In genomic region chr2:37394263-37394662, GRCh38 we compare ENCODE assay signal across 28 cellular contexts. TPM values are rescaled to one million over a fixed set of nuclear protein-coding genes. Genes with fewer than 3 reads are reported as not detected.
DNase-seq lines count a peak whose midpoint lies in the region; ATAC-seq and TF ChIP-seq lines count a peak whose summit lies in the region.
"Had no signal": no experiment of that assay in that cellular context is flagged by ENCODE, and none has a peak within 500 bp of the region (broad histone marks: within the 10 kb centered on the region; RNA-seq: fewer than 3 reads in every experiment).

No MANE protein-coding gene starts in this region.

- H3K27ac ChIP-seq in upper lobe of right lung: no peak overlapping the region
- no peak overlapping the region for H3K27ac ChIP-seq in CD4-positive, alpha-beta memory T cell (ENCODE audit: low read depth, low read length)
- H3K27ac ChIP-seq: 22Rv1, vagina, WERI-Rb-1 had no signal

- no peak overlapping the region for H3K4me3 ChIP-seq in upper lobe of right lung
- no peak overlapping the region for H3K4me3 ChIP-seq in CD4-positive, alpha-beta memory T cell (ENCODE audit: low read length in 2 of 2)
- H3K4me3 ChIP-seq: MG63, vagina had no signal

- no peaks in the 10 kb centered on the region for H3K36me3 ChIP-seq in upper lobe of right lung
- no peaks in the 10 kb centered on the region for H3K36me3 ChIP-seq in CD4-positive, alpha-beta memory T cell (ENCODE audit: insufficient read depth, low read length)
- H3K36me3 ChIP-seq: MG63, vagina, WERI-Rb-1 had no signal

- H3K4me3 Mint-ChIP-seq in dendritic cell treated with granulocyte-macrophage colony-stimulating factor and Interleukin-4, amounts not matched to agents 40 ng/mL and 50 ng/mL, for 4 days: peak overlapping the region; percentile 17
- H3K4me3 Mint-ChIP-seq in activated T-helper 1 cell treated with anti-CD3 and anti-CD28 coated beads, Interleukin-12 subunit alpha, Interleukin-12 subunit beta, Interleukin-2, Interleukin-4 antibody, amounts not matched to agents 30 ng/mL and 10 ng/mL and 1 ng/mL, durations not matched to agents 14 hours and 24 hours and 36 hours: no peak overlapping the region
- no peak overlapping the region for H3K4me3 Mint-ChIP-seq in CD4-positive, alpha-beta memory T cell
- H3K4me3 Mint-ChIP-seq: CD8-positive, alpha-beta memory T cell; immature natural killer cell; naive thymus-derived CD8-positive, alpha-beta T cell had no signal

- peaks cover 16% of the 10 kb centered on the region for H3K4me1 ChIP-seq in upper lobe of right lung
- peaks cover 23% of the 10 kb centered on the region for H3K4me1 ChIP-seq in CD4-positive, alpha-beta memory T cell (ENCODE audit: insufficient read depth, low read length)

- POLR2A ChIA-PET in CD4-positive, alpha-beta memory T cell (lab: Charles Lee; ENCODE audit: partially characterized antibody): no interaction called here

- H3K9me3 Mint-ChIP-seq in dendritic cell treated with granulocyte-macrophage colony-stimulating factor and Interleukin-4, amounts not matched to agents 40 ng/mL and 50 ng/mL, for 4 days: peaks cover 5% of the 10 kb centered on the region
- H3K9me3 Mint-ChIP-seq in activated T-helper 1 cell treated with anti-CD3 and anti-CD28 coated beads, Interleukin-12 subunit alpha, Interleukin-12 subunit beta, Interleukin-2, Interleukin-4 antibody, amounts not matched to agents 30 ng/mL and 10 ng/mL and 1 ng/mL, durations not matched to agents 14 hours and 24 hours and 36 hours: peaks cover 18% of the 10 kb centered on the region
- H3K9me3 Mint-ChIP-seq in CD4-positive, alpha-beta memory T cell: no peaks in the 10 kb centered on the region
- H3K9me3 Mint-ChIP-seq: CD8-positive, alpha-beta memory T cell; immature natural killer cell; naive thymus-derived CD8-positive, alpha-beta T cell had no signal

- CTCF ChIA-PET in CD4-positive, alpha-beta memory T cell (lab: Charles Lee; ENCODE audit: partially characterized antibody): interaction anchor here (2.0 to 9.9 kb wide), 5 partner anchors 21 to 879 kb away, joined by 5 to 288 read pairs (median 99); no protein-coding TSS in a partner anchor

- intact Hi-C loops in dendritic cell treated with granulocyte-macrophage colony-stimulating factor and Interleukin-4, amounts not matched to agents 40 ng/mL and 50 ng/mL, for 4 days (cut with micrococcal nuclease): loop anchor here (5.0 kb wide), 1 partner anchor 72 kb away; the partner anchor contains the start of gene PRKD3
- intact Hi-C loops in upper lobe of right lung (cut with DNase I): no loop called here
- intact Hi-C loops in activated T-helper 1 cell treated with anti-CD3 and anti-CD28 coated beads, Interleukin-12 subunit alpha, Interleukin-12 subunit beta, Interleukin-2, Interleukin-4 antibody, amounts not matched to agents 30 ng/mL and 10 ng/mL and 1 ng/mL, durations not matched to agents 14 hours and 24 hours and 36 hours (cut with micrococcal nuclease): loop anchor here (10.0 kb wide), 1 partner anchor 711 kb away; no protein-coding TSS in a partner anchor
- intact Hi-C loops in CD4-positive, alpha-beta memory T cell (cut with micrococcal nuclease): loop anchor here (5.0 to 10.0 kb wide), 3 partner anchors 52 to 609 kb away; partner anchors contain the start of gene QPCT

- no peaks in the 10 kb centered on the region for H3K27me3 ChIP-seq in upper lobe of right lung
- no peaks in the 10 kb centered on the region for H3K27me3 ChIP-seq in CD4-positive, alpha-beta memory T cell (ENCODE audit: insufficient read depth, low read length)
- H3K27me3 ChIP-seq: MG63, vagina had no signal

- peak; percentile 87 for ATAC-seq in upper lobe of right lung
- no peak for ATAC-seq in HG03196 (IDR thresholded peaks at IDR 0.05; ENCODE audit: unreplicated experiment)
- ATAC-seq: left lobe of liver; naive thymus-derived CD8-positive, alpha-beta T cell had no signal

- no peaks in the 10 kb centered on the region for H3K27me3 Mint-ChIP-seq in dendritic cell treated with granulocyte-macrophage colony-stimulating factor and Interleukin-4, amounts not matched to agents 40 ng/mL and 50 ng/mL, for 4 days
- H3K27me3 Mint-ChIP-seq in activated T-helper 1 cell treated with anti-CD3 and anti-CD28 coated beads, Interleukin-12 subunit alpha, Interleukin-12 subunit beta, Interleukin-2, Interleukin-4 antibody, amounts not matched to agents 30 ng/mL and 10 ng/mL and 1 ng/mL, durations not matched to agents 14 hours and 24 hours and 36 hours (ENCODE audit: insufficient read depth): peaks cover 25% of the 10 kb centered on the region
- H3K27me3 Mint-ChIP-seq in CD4-positive, alpha-beta memory T cell: no peaks in the 10 kb centered on the region
- H3K27me3 Mint-ChIP-seq: CD8-positive, alpha-beta memory T cell had no signal

- peaks cover 8% of the 10 kb centered on the region for H3K4me1 Mint-ChIP-seq in dendritic cell treated with granulocyte-macrophage colony-stimulating factor and Interleukin-4, amounts not matched to agents 40 ng/mL and 50 ng/mL, for 4 days (ENCODE audit: low read depth)
- peaks cover 11% of the 10 kb centered on the region for H3K4me1 Mint-ChIP-seq in activated T-helper 1 cell treated with anti-CD3 and anti-CD28 coated beads, Interleukin-12 subunit alpha, Interleukin-12 subunit beta, Interleukin-2, Interleukin-4 antibody, amounts not matched to agents 30 ng/mL and 10 ng/mL and 1 ng/mL, durations not matched to agents 14 hours and 24 hours and 36 hours (ENCODE audit: low read depth)
- peaks cover 3 to 7% (median 4%) of the 10 kb centered on the region in 4 donors for H3K4me1 Mint-ChIP-seq in CD4-positive, alpha-beta memory T cell

- no peaks in the 10 kb centered on the region for H3K9me3 ChIP-seq in upper lobe of right lung
- no peaks in the 10 kb centered on the region for H3K9me3 ChIP-seq in CD4-positive, alpha-beta memory T cell (ENCODE audit: control insufficient read depth in 1 of 2, low read length in 2 of 2)
- H3K9me3 ChIP-seq: MG63, vagina had no signal

- H3K27ac Mint-ChIP-seq in dendritic cell treated with granulocyte-macrophage colony-stimulating factor and Interleukin-4, amounts not matched to agents 40 ng/mL and 50 ng/mL, for 4 days: peak overlapping the region; percentile 78
- no peak overlapping the region for H3K27ac Mint-ChIP-seq in activated T-helper 1 cell treated with anti-CD3 and anti-CD28 coated beads, Interleukin-12 subunit alpha, Interleukin-12 subunit beta, Interleukin-2, Interleukin-4 antibody, amounts not matched to agents 30 ng/mL and 10 ng/mL and 1 ng/mL, durations not matched to agents 14 hours and 24 hours and 36 hours
- no peak overlapping the region for H3K27ac Mint-ChIP-seq in CD4-positive, alpha-beta memory T cell

- peak; percentile 54 for DNase-seq in SIG-M5 treated with dmso at 0.1 percent for 504 hours (lab: John Stamatoyannopoulos, UW; ENCODE audit: unreplicated experiment)
- no peak for DNase-seq in SIG-M5 (lab: John Stamatoyannopoulos, UW)
- DNase-seq in NOMO-1 treated with DMSO at 0.1 percent for 48 hours (lab: John Stamatoyannopoulos, UW; ENCODE audit: unreplicated experiment): peak; percentile 88
- DNase-seq in upper lobe of right lung: no peak
- no peak for DNase-seq in activated T-helper 1 cell treated with anti-CD3 and anti-CD28 coated beads, Interleukin-12 subunit alpha, Interleukin-12 subunit beta, Interleukin-2, Interleukin-4 antibody, amounts not matched to agents 30 ng/mL and 10 ng/mL and 1 ng/mL, durations not matched to agents 14 hours and 24 hours and 36 hours (ENCODE audit: low spot score)
- DNase-seq in CD4-positive, alpha-beta memory T cell: no peak
- DNase-seq: activated CD4-positive, alpha-beta T cell treated with anti-CD3 and anti-CD28 coated beads for 48 hours; activated naive CD4-positive, alpha-beta T cell treated with Interleukin-2 at 50 U/mL for 16 hours; activated T-cell treated with anti-CD3 and anti-CD28 coated beads, Interleukin-2, amount 50 U/mL, for 48 hours; CD8-positive, alpha-beta memory T cell; DMS 273 treated with DMSO at 0.1 percent for 48 hours; HCEC 1CT; hypothalamus; immature natural killer cell; MG63; midbrain; naive thymus-derived CD8-positive, alpha-beta T cell; NCI-H1694 treated with DMSO at 0.1 percent for 48 hours; NCI-H524 treated with DMSO at 0.1 percent for 48 hours; nucleus accumbens; stimulated activated CD4-positive, alpha-beta T cell treated with anti-CD3 and anti-CD28 coated beads, Interleukin-15, amount 100 ng/mL, for 24 hours; stimulated activated naive CD4-positive, alpha-beta T cell treated with Interleukin-2 at 50 U/mL for 16 hours; WERI-Rb-1 had no signal

- H3K36me3 Mint-ChIP-seq in dendritic cell treated with granulocyte-macrophage colony-stimulating factor and Interleukin-4, amounts not matched to agents 40 ng/mL and 50 ng/mL, for 4 days (ENCODE audit: low read depth): no peaks in the 10 kb centered on the region
- H3K36me3 Mint-ChIP-seq in activated T-helper 1 cell treated with anti-CD3 and anti-CD28 coated beads, Interleukin-12 subunit alpha, Interleukin-12 subunit beta, Interleukin-2, Interleukin-4 antibody, amounts not matched to agents 30 ng/mL and 10 ng/mL and 1 ng/mL, durations not matched to agents 14 hours and 24 hours and 36 hours (ENCODE audit: low read depth): peaks cover 11% of the 10 kb centered on the region
- no peaks in the 10 kb centered on the region for H3K36me3 Mint-ChIP-seq in CD4-positive, alpha-beta memory T cell
- H3K36me3 Mint-ChIP-seq: CD8-positive, alpha-beta memory T cell; immature natural killer cell; naive thymus-derived CD8-positive, alpha-beta T cell had no signal

- no peak for TF ChIP-seq CTCF in upper lobe of right lung (IDR thresholded peaks at IDR 0.05)

RNA-seq across cellular contexts. Expression of gene QPCT, which starts 49.8 kb away (rescaled TPM):
- 4.9 TPM for total RNA-seq in upper lobe of right lung
- total RNA-seq in activated T-helper 1 cell treated with anti-CD3 and anti-CD28 coated beads, Interleukin-12 subunit alpha, Interleukin-12 subunit beta, Interleukin-2, Interleukin-4 antibody, amounts not matched to agents 30 ng/mL and 10 ng/mL and 1 ng/mL, durations not matched to agents 14 hours and 24 hours and 36 hours: 1.6 and 3.8 TPM in 2 replicates
- total RNA-seq in CD4-positive, alpha-beta memory T cell: 1 to 10 TPM; 1.2 to 1.4 TPM
- 1 to 10 TPM in 1 of 2 donors, under 1 TPM in 1; 0.23 to 1.3 TPM for polyA plus RNA-seq in CD4-positive, alpha-beta memory T cell

Comparison
In these comparisons a context has a peak if more than half of its experiments do, and no peak if none do; other contexts are left out.
1. DNase-seq: peak in SIG-M5 treated with dmso at 0.1 percent for 504 hours (single experiment) and NOMO-1 treated with DMSO at 0.1 percent for 48 hours (single experiment); none in SIG-M5 (single experiment), upper lobe of right lung (single experiment), activated T-helper 1 cell treated with anti-CD3 and anti-CD28 coated beads, Interleukin-12 subunit alpha, Interleukin-12 subunit beta, Interleukin-2, Interleukin-4 antibody, amounts not matched to agents 30 ng/mL and 10 ng/mL and 1 ng/mL, durations not matched to agents 14 hours and 24 hours and 36 hours (single experiment) and CD4-positive, alpha-beta memory T cell (0 of 5).